ENCODE assay signal across 8 cellular contexts in genomic region chr9:84953797-84954695, GRCh38.
DNase-seq lines count a peak whose midpoint lies in the region; ATAC-seq and TF ChIP-seq lines count a peak whose summit lies in the region.

No MANE protein-coding gene starts in this region.

- DNase-seq in AG08396 (ENCODE audit: low spot score) (peak; percentile 29), NCI-H128 (lab: John Stamatoyannopoulos, UW; ENCODE audit: unreplicated experiment) (peak; percentile 32), fibroblast of gingiva (ENCODE audit: low read depth) (peak; percentile 42), thoracic aorta (ENCODE audit: low spot score) (peak; percentile 24)
- peak; percentile 72 for DNase-seq in activated CD4-positive, alpha-beta T cell treated with anti-CD3 and anti-CD28 coated beads for 48 hours
- peak; percentile 68 for DNase-seq in natural killer cell treated with Interleukin-12 subunit alpha and Interleukin-12 subunit beta and Interleukin-15 and Interleukin-18, amount 100 ng/mL, for 72 hours (ENCODE audit: low spot score)

- H3K4me1 Mint-ChIP-seq in natural killer cell treated with Interleukin-12 subunit alpha and Interleukin-12 subunit beta and Interleukin-15 and Interleukin-18, amount 100 ng/mL, for 72 hours (ENCODE audit: low read depth in 2 of 2): peaks cover 0 to 9% of the 10 kb centered on the region in 2 donors

- H3K36me3 Mint-ChIP-seq in natural killer cell treated with Interleukin-12 subunit alpha and Interleukin-12 subunit beta and Interleukin-15 and Interleukin-18, amount 100 ng/mL, for 72 hours: no peaks in the 10 kb centered on the region

- no peak overlapping the region for H3K27ac ChIP-seq in thoracic aorta

- no peak overlapping the region for H3K4me3 Mint-ChIP-seq in natural killer cell treated with Interleukin-12 subunit alpha and Interleukin-12 subunit beta and Interleukin-15 and Interleukin-18, amount 100 ng/mL, for 72 hours

- peaks cover 15 to 30% of the 10 kb centered on the region in 2 donors for H3K27me3 Mint-ChIP-seq in natural killer cell treated with Interleukin-12 subunit alpha and Interleukin-12 subunit beta and Interleukin-15 and Interleukin-18, amount 100 ng/mL, for 72 hours

- ATAC-seq in GM18498 (IDR thresholded peaks at IDR 0.05; ENCODE audit: unreplicated experiment) (peak; percentile 97), HG02852 (IDR thresholded peaks at IDR 0.05; ENCODE audit: unreplicated experiment) (peak; percentile 99), thoracic aorta (ENCODE audit: insufficient number of reproducible peaks, low FRiP score, low read depth) (no peak)
- peak; percentile 79 to 80 for ATAC-seq in natural killer cell treated with Interleukin-12 subunit alpha and Interleukin-12 subunit beta and Interleukin-15 and Interleukin-18, amount 100 ng/mL, for 72 hours

- H3K4me3 ChIP-seq in thoracic aorta: no peak overlapping the region

- TF ChIP-seq CTCF in thoracic aorta (IDR thresholded peaks at IDR 0.05): peak; percentile 93

- H3K4me1 ChIP-seq in thoracic aorta (ENCODE audit: control insufficient read depth in 1 of 2, low read depth in 2 of 2): peaks cover 0 to 3% of the 10 kb centered on the region in 2 donors

- H3K9me3 Mint-ChIP-seq in natural killer cell treated with Interleukin-12 subunit alpha and Interleukin-12 subunit beta and Interleukin-15 and Interleukin-18, amount 100 ng/mL, for 72 hours: no peaks in the 10 kb centered on the region

- H3K27me3 ChIP-seq in thoracic aorta (replicated peaks; ENCODE audit: insufficient read depth): no peaks in the 10 kb centered on the region

- H3K36me3 ChIP-seq in thoracic aorta: no peaks in the 10 kb centered on the region

- H3K9me3 ChIP-seq in thoracic aorta: no peaks in the 10 kb centered on the region

- H3K27ac Mint-ChIP-seq in natural killer cell treated with Interleukin-12 subunit alpha and Interleukin-12 subunit beta and Interleukin-15 and Interleukin-18, amount 100 ng/mL, for 72 hours: no peak overlapping the region
